ENCODE assay signal across 8 cellular contexts in the genomic region with DNA sequence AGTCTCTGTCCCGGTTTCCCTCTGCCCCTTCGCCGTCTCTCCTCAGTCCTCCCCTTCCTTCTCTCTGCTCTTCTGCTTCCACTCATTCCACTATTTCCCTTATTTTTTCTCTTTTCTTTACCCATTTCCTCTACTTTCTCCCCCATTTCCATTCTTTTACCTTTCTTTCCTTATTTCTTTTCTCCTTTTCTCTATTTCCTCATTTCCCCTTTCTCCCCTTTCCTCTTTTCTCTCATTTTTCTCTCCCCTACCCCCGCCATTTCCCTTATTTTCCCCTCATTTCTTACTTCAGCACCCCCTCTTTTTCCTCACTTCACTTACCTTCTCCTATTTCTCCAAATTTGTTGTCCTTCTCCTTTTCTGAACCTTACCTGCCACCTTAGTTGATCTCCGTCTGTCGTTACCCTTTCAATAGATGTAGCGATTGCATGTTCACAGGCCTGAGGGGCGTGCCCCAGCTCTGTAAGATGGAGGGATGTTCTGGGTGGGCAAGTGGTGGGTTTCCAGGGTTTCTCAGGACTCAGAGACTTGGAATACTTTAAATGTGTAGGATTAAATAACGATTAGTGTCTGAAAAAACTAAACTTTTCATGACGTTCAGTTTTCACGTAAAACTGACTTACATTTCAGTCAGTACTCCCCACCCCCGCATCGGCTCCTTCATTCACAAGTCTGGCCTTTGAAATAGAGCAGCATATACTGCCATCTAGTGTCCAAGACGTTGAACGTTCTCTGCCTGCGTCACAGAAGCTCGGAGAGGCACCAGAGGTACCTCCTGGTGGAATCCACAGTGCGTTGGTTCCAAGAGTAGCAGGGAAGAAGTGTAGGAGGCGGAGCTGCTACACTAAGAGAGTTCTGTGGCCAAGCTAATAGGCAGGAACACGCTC. TPM values are rescaled to one million over a fixed set of nuclear protein-coding genes. Genes with fewer than 3 reads are reported as not detected.
DNase-seq lines count a peak whose midpoint lies in the region; ATAC-seq, FAIRE-seq and TF ChIP-seq lines count a peak whose summit lies in the region.

No MANE protein-coding gene starts in this region.

- peaks cover 12 to 27% (median 18%) of the 10 kb centered on the region in 3 donors for H3K4me1 Mint-ChIP-seq in CD8-positive, alpha-beta memory T cell
- peaks cover 7% of the 10 kb centered on the region for H3K4me1 Mint-ChIP-seq in activated CD8-positive, alpha-beta memory T cell treated with anti-CD3 and anti-CD28 coated beads, Interleukin-2, amount 10 ng/mL, durations not matched to agents 7 days and 5 days
- H3K4me1 Mint-ChIP-seq in mesothelial cell of epicardium, result peaks cover 10% of the 10 kb centered on the region

- CTCF ChIA-PET in CD8-positive, alpha-beta memory T cell (lab: Charles Lee), result interaction anchor here (0.6 to 7.4 kb wide), 26 partner anchors 9 to 778 kb away, joined by 3 to 145 read pairs (median 4); partner anchors contain the start of gene PRPS1
- CTCF ChIA-PET in activated CD8-positive, alpha-beta memory T cell treated with anti-CD3 and anti-CD28 coated beads, Interleukin-2, amount 10 ng/mL, durations not matched to agents 7 days and 5 days (lab: Charles Lee), result interaction anchor here (0.7 to 8.2 kb wide), 24 partner anchors 10 to 238 kb away, joined by 3 to 148 read pairs (median 4); partner anchors contain the start of gene PRPS1
- CTCF ChIA-PET in endothelial cell of umbilical vein (lab: Charles Lee), result interaction anchor here (0.6 to 4.7 kb wide), 55 partner anchors 8 to 883 kb away, joined by 3 to 109 read pairs (median 5); partner anchors contain the start of genes MID2 and PRPS1

- H3K4me3 Mint-ChIP-seq in CD8-positive, alpha-beta memory T cell, result peak overlapping the region; percentile 87 to 94 (median 90)
- H3K4me3 Mint-ChIP-seq in activated CD8-positive, alpha-beta memory T cell treated with anti-CD3 and anti-CD28 coated beads, Interleukin-2, amount 10 ng/mL, durations not matched to agents 7 days and 5 days, result peak overlapping the region; percentile 78
- peak overlapping the region; percentile 72 for H3K4me3 Mint-ChIP-seq in mesothelial cell of epicardium

- FAIRE-seq in endothelial cell of umbilical vein (lab: Jason Lieb, UNC), result peak; percentile 93

- H4K20me1 ChIP-seq in endothelial cell of umbilical vein (replicated peaks; ENCODE audit: control insufficient read depth, extremely low read depth, insufficient read depth, low read length), result no peaks in the 10 kb centered on the region

- peaks cover 0 to 17% of the 10 kb centered on the region in 2 donors for H3K27me3 Mint-ChIP-seq in CD8-positive, alpha-beta memory T cell
- peaks cover 3% of the 10 kb centered on the region for H3K27me3 Mint-ChIP-seq in activated CD8-positive, alpha-beta memory T cell treated with anti-CD3 and anti-CD28 coated beads, Interleukin-2, amount 10 ng/mL, durations not matched to agents 7 days and 5 days
- H3K27me3 Mint-ChIP-seq in mesothelial cell of epicardium (ENCODE audit: low read depth), result peaks cover 47% of the 10 kb centered on the region

- no peaks in the 10 kb centered on the region for H3K9me3 Mint-ChIP-seq in CD8-positive, alpha-beta memory T cell
- no peaks in the 10 kb centered on the region for H3K9me3 Mint-ChIP-seq in activated CD8-positive, alpha-beta memory T cell treated with anti-CD3 and anti-CD28 coated beads, Interleukin-2, amount 10 ng/mL, durations not matched to agents 7 days and 5 days (ENCODE audit: low read depth)
- H3K9me3 Mint-ChIP-seq in mesothelial cell of epicardium, result no peaks in the 10 kb centered on the region

- no peaks in the 10 kb centered on the region for H3K79me2 ChIP-seq in endothelial cell of umbilical vein (ENCODE audit: control insufficient read depth, insufficient read depth, low read length)

- H3K27me3 ChIP-seq in CD8-positive, alpha-beta memory T cell (ENCODE audit: insufficient read depth, low read length, poor library complexity, severe bottlenecking), result no peaks in the 10 kb centered on the region
- no peaks in the 10 kb centered on the region for H3K27me3 ChIP-seq in endothelial cell of umbilical vein (ENCODE audit: control insufficient read depth in 2 of 2, insufficient read depth in 2 of 2, low read length in 2 of 2)

- H3K9ac ChIP-seq in endothelial cell of umbilical vein (replicated peaks; ENCODE audit: extremely low read depth, insufficient read depth, low read length), result no peak overlapping the region

- POLR2A ChIA-PET in CD8-positive, alpha-beta memory T cell (lab: Charles Lee), result interaction anchor here (0.8 to 3.7 kb wide), 6 partner anchors 34 to 148 kb away, joined by 3 to 26 read pairs (median 9); no protein-coding TSS in a partner anchor
- POLR2A ChIA-PET in endothelial cell of umbilical vein (lab: Charles Lee), result interaction anchor here (0.7 to 1.6 kb wide), 2 partner anchors 12 to 35 kb away, joined by 3 to 5 read pairs; no protein-coding TSS in a partner anchor

- DNase-seq in CD8-positive, alpha-beta memory T cell, result peak; percentile 53 to 84 (median 78)
- DNase-seq in HT-29 (ENCODE audit: low spot score), result peak; percentile 95
- DNase-seq in NOMO-1 (lab: John Stamatoyannopoulos, UW; ENCODE audit: unreplicated experiment in 2 of 2), result peak; percentile 68 to 82
- DNase-seq in activated CD8-positive, alpha-beta memory T cell treated with anti-CD3 and anti-CD28 coated beads, Interleukin-2, amount 10 ng/mL, durations not matched to agents 7 days and 5 days, result peak; percentile 81
- DNase-seq in endothelial cell of umbilical vein (ENCODE audit: low read depth, low spot score), result peak; percentile 87
- DNase-seq in mesothelial cell of epicardium (ENCODE audit: low spot score in 2 of 2, unreplicated experiment in 2 of 2), result peak; percentile 42 to 60
- peak; percentile 14 for DNase-seq in stimulated activated CD8-positive, alpha-beta memory T cell treated with anti-CD3 and anti-CD28 coated beads, Interleukin-15, amount 100 ng/mL, for 24 hours (ENCODE audit: low read depth)

- H2AFZ ChIP-seq in endothelial cell of umbilical vein (ENCODE audit: low read depth, low read length), result peak overlapping the region; percentile 96

- H3K9me1 ChIP-seq in endothelial cell of umbilical vein (replicated peaks; ENCODE audit: control insufficient read depth, extremely low read depth, insufficient read depth, low read length), result no peaks in the 10 kb centered on the region

- dilution Hi-C loops in endothelial cell of umbilical vein (cut with MboI; ENCODE audit: extremely low pct_ligation_motif_present, low sequenced_read_pairs), result no loop called here

- peak; percentile 86 for ATAC-seq in GM19468 (IDR thresholded peaks at IDR 0.05; ENCODE audit: extremely low read depth, unreplicated experiment)
- ATAC-seq in activated CD8-positive, alpha-beta memory T cell treated with anti-CD3 and anti-CD28 coated beads, Interleukin-2, amount 10 ng/mL, durations not matched to agents 7 days and 5 days, result peak; percentile 82

- no TSS peak for BruUV-seq in endothelial cell of umbilical vein (replicated peaks; lab: Mats Ljungman, UMichigan)

- peak overlapping the region; percentile 80 for H3K4me2 ChIP-seq in endothelial cell of umbilical vein (ENCODE audit: insufficient read depth, low read length)

- peak; percentile 45 to 48 for TF ChIP-seq CTCF in endothelial cell of umbilical vein (IDR thresholded peaks at IDR 0.05; ENCODE audit: extremely low read depth in 1 of 2, insufficient read depth in 1 of 2, low read depth in 1 of 2, low read length in 2 of 2)
- TF ChIP-seq CTCF in mesothelial cell of epicardium (IDR thresholded peaks at IDR 0.05; ENCODE audit: unreplicated experiment), result peak; percentile 65

- H3K36me3 ChIP-seq in CD8-positive, alpha-beta memory T cell (ENCODE audit: insufficient read depth, low read length), result no peaks in the 10 kb centered on the region
- H3K36me3 ChIP-seq in endothelial cell of umbilical vein (ENCODE audit: control insufficient read depth in 2 of 2, extremely low read depth in 1 of 2, insufficient read depth in 2 of 2, low read length in 2 of 2), result no peaks in the 10 kb centered on the region

- peaks cover 0 to 7% (median 0%) of the 10 kb centered on the region in 3 donors for H3K36me3 Mint-ChIP-seq in CD8-positive, alpha-beta memory T cell
- H3K36me3 Mint-ChIP-seq in activated CD8-positive, alpha-beta memory T cell treated with anti-CD3 and anti-CD28 coated beads, Interleukin-2, amount 10 ng/mL, durations not matched to agents 7 days and 5 days, result no peaks in the 10 kb centered on the region
- no peaks in the 10 kb centered on the region for H3K36me3 Mint-ChIP-seq in mesothelial cell of epicardium

- H3K27ac ChIP-seq in CD8-positive, alpha-beta memory T cell (ENCODE audit: low read depth, low read length), result peak overlapping the region; percentile 43
- H3K27ac ChIP-seq in endothelial cell of umbilical vein (ENCODE audit: insufficient read depth, low read depth, low read length), result no peak overlapping the region

- peak overlapping the region; percentile 68 to 98 (median 89) for H3K27ac Mint-ChIP-seq in CD8-positive, alpha-beta memory T cell
- peak overlapping the region; percentile 52 for H3K27ac Mint-ChIP-seq in activated CD8-positive, alpha-beta memory T cell treated with anti-CD3 and anti-CD28 coated beads, Interleukin-2, amount 10 ng/mL, durations not matched to agents 7 days and 5 days
- no peak overlapping the region for H3K27ac Mint-ChIP-seq in mesothelial cell of epicardium

- no peaks in the 10 kb centered on the region for H3K9me3 ChIP-seq in CD8-positive, alpha-beta memory T cell (ENCODE audit: low read length)
- no peaks in the 10 kb centered on the region for H3K9me3 ChIP-seq in endothelial cell of umbilical vein (replicated peaks; ENCODE audit: control insufficient read depth, insufficient read depth, low read length)

- H3K4me1 ChIP-seq in CD8-positive, alpha-beta memory T cell (ENCODE audit: insufficient read depth, low read length), result no peaks in the 10 kb centered on the region
- peaks cover 10% of the 10 kb centered on the region for H3K4me1 ChIP-seq in endothelial cell of umbilical vein (ENCODE audit: control insufficient read depth, extremely low read depth, insufficient read depth, low read length)

- H3K4me3 ChIP-seq in CD8-positive, alpha-beta memory T cell (ENCODE audit: low read length), result peak overlapping the region; percentile 73
- H3K4me3 ChIP-seq in endothelial cell of umbilical vein (replicated peaks in 1 of 3; ENCODE audit: insufficient read depth in 1 of 3, low read depth in 1 of 3, low read length in 3 of 3), result peak overlapping the region in 2 of 3 experiments; percentile 45 to 53

- TF ChIP-seq POLR2A in endothelial cell of umbilical vein (IDR thresholded peaks at IDR 0.05; ENCODE audit: low read depth, low read length), result no peak

- intact Hi-C loops in endothelial cell of umbilical vein (cut with micrococcal nuclease), result loop anchor here (1.0 to 5.0 kb wide), 12 partner anchors 45 to 880 kb away; no protein-coding TSS in a partner anchor

RNA-seq across cellular contexts. Expression of gene NCBP2L, which starts 0.6 kb away (rescaled TPM):
- total RNA-seq in CD8-positive, alpha-beta memory T cell, result not detected
- polyA plus RNA-seq in CD8-positive, alpha-beta memory T cell, result 0.24 TPM
- total RNA-seq in HT-29 (2014; rRNA removed; shearing (Covaris generic)), result not detected in 2 replicates
- not detected for total RNA-seq in activated CD8-positive, alpha-beta memory T cell treated with anti-CD3 and anti-CD28 coated beads, Interleukin-2, amount 10 ng/mL, durations not matched to agents 7 days and 5 days
- total RNA-seq in endothelial cell of umbilical vein, result not detected in 2 replicates
- polyA plus RNA-seq in endothelial cell of umbilical vein, result not detected in 2 replicates
- polyA plus RNA-seq in endothelial cell of umbilical vein (2011; cell fraction: cytosol; rRNA removed), result not detected in 2 replicates
- not detected in 2 replicates for polyA plus RNA-seq in endothelial cell of umbilical vein (2011; cell fraction: nucleus; rRNA removed)
- polyA plus RNA-seq in endothelial cell of umbilical vein (2012), result not detected in 2 replicates
- polyA minus RNA-seq in endothelial cell of umbilical vein, result not detected in 2 replicates
- not detected for polyA minus RNA-seq in endothelial cell of umbilical vein (2011; cell fraction: cytosol; rRNA and poly(A)+ RNA removed)
- not detected in 2 replicates for polyA minus RNA-seq in endothelial cell of umbilical vein (2011; cell fraction: nucleus; rRNA and poly(A)+ RNA removed)
- not detected in 3 replicates for total RNA-seq in mesothelial cell of epicardium

RNA-seq across cellular contexts. Expression of gene TSC22D3, which starts 1.3 kb away (rescaled TPM):
- 10 to 100 TPM; 45.0 to 47.3 TPM for total RNA-seq in CD8-positive, alpha-beta memory T cell
- polyA plus RNA-seq in CD8-positive, alpha-beta memory T cell, result 790 TPM
- total RNA-seq in HT-29 (2014; rRNA removed; shearing (Covaris generic)), result 54.6 and 63.5 TPM in 2 replicates
- 10 to 100 TPM; 37.1 to 57.2 TPM for total RNA-seq in activated CD8-positive, alpha-beta memory T cell treated with anti-CD3 and anti-CD28 coated beads, Interleukin-2, amount 10 ng/mL, durations not matched to agents 7 days and 5 days
- total RNA-seq in endothelial cell of umbilical vein, result 21.1 and 29.1 TPM in 2 replicates
- polyA plus RNA-seq in endothelial cell of umbilical vein, result 24.7 and 37.4 TPM in 2 replicates
- polyA plus RNA-seq in endothelial cell of umbilical vein (2011; cell fraction: cytosol; rRNA removed), result 30.2 and 30.8 TPM in 2 replicates
- polyA plus RNA-seq in endothelial cell of umbilical vein (2011; cell fraction: nucleus; rRNA removed), result 56.8 and 76.1 TPM in 2 replicates
- 19.1 and 27.1 TPM in 2 replicates for polyA plus RNA-seq in endothelial cell of umbilical vein (2012)
- 23.4 and 25.5 TPM in 2 replicates for polyA minus RNA-seq in endothelial cell of umbilical vein
- 39.8 TPM for polyA minus RNA-seq in endothelial cell of umbilical vein (2011; cell fraction: cytosol; rRNA and poly(A)+ RNA removed)
- polyA minus RNA-seq in endothelial cell of umbilical vein (2011; cell fraction: nucleus; rRNA and poly(A)+ RNA removed), result 22.2 and 45.2 TPM in 2 replicates
- 32.1 to 37.0 TPM (median 34.4 TPM) in 3 replicates for total RNA-seq in mesothelial cell of epicardium

RNA-seq across cellular contexts. Expression of gene MID2, which starts 48.8 kb away (rescaled TPM):
- 10 to 100 TPM; 10.6 to 13.3 TPM for total RNA-seq in CD8-positive, alpha-beta memory T cell
- polyA plus RNA-seq in CD8-positive, alpha-beta memory T cell, result 6.8 TPM
- 0.58 and 1.2 TPM in 2 replicates for total RNA-seq in HT-29 (2014; rRNA removed; shearing (Covaris generic))
- 1 to 10 TPM; 3.2 to 3.8 TPM for total RNA-seq in activated CD8-positive, alpha-beta memory T cell treated with anti-CD3 and anti-CD28 coated beads, Interleukin-2, amount 10 ng/mL, durations not matched to agents 7 days and 5 days
- total RNA-seq in endothelial cell of umbilical vein (23.0 and 25.3 TPM in 2 replicates), mesothelial cell of epicardium (8.8 to 10.1 TPM (median 9.4 TPM) in 3 replicates)
- 16.4 and 19.8 TPM in 2 replicates for polyA plus RNA-seq in endothelial cell of umbilical vein
- 12.6 and 14.0 TPM in 2 replicates for polyA plus RNA-seq in endothelial cell of umbilical vein (2011; cell fraction: cytosol; rRNA removed)
- 21.4 and 25.8 TPM in 2 replicates for polyA plus RNA-seq in endothelial cell of umbilical vein (2011; cell fraction: nucleus; rRNA removed)
- 20.7 and 23.6 TPM in 2 replicates for polyA plus RNA-seq in endothelial cell of umbilical vein (2012)
- polyA minus RNA-seq in endothelial cell of umbilical vein, result 98.7 and 112 TPM in 2 replicates
- 4.7 TPM for polyA minus RNA-seq in endothelial cell of umbilical vein (2011; cell fraction: cytosol; rRNA and poly(A)+ RNA removed)
- polyA minus RNA-seq in endothelial cell of umbilical vein (2011; cell fraction: nucleus; rRNA and poly(A)+ RNA removed), result 50.0 and 55.1 TPM in 2 replicates

Comparison
In these comparisons a context has a peak if more than half of its experiments do, and no peak if none do; other contexts are left out.
1. DNase-seq: peak in every context shown above with its lines; median percentile 95 in HT-29; 87 in endothelial cell of umbilical vein; 81 in activated CD8-positive, alpha-beta memory T cell treated with anti-CD3 and anti-CD28 coated beads, Interleukin-2, amount 10 ng/mL, durations not matched to agents 7 days and 5 days; 78 in CD8-positive, alpha-beta memory T cell; 75 in NOMO-1; 51 in mesothelial cell of epicardium; 14 in stimulated activated CD8-positive, alpha-beta memory T cell treated with anti-CD3 and anti-CD28 coated beads, Interleukin-15, amount 100 ng/mL, for 24 hours.